7 cellular contexts compared by ENCODE assay signal in the genomic region with DNA sequence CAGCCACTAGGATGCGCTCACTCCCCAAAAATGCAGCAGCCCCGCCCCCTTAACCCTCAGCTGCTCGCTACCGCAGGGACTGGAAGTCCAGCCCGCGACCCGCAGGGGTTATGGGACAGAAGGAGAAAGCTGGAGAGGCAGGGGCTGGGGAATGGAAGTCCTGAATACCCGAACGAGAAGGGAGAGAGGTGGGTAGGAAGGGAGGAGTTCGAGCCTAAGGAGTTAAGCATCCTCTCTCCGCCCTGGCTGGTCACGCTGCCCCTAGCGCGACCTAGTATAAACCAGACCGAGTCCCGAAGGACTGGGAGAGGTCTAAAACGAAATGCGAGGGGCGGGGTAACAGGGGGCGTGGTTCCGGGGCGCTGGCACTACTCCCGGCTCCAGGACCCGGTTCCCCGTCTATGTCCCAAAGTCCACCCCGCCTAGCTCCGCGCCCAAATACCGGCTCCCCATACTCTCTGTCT. TPM values are rescaled to one million over a fixed set of nuclear protein-coding genes. Genes with fewer than 3 reads are reported as not detected.
A peak's percentile ranks its signal among the peaks of the same experiment; 100 is the strongest.
DNase-seq lines count a peak whose midpoint lies in the region; ATAC-seq and TF ChIP-seq lines count a peak whose summit lies in the region.

No MANE protein-coding gene starts in this region.

- intact Hi-C loops in PC-3 (cut with micrococcal nuclease) = loop anchor here (1.0 kb wide), 1 partner anchor 40 kb away; no protein-coding TSS in a partner anchor

- H3F3A ChIP-seq in PC-3 (ENCODE audit: low read length, unreplicated experiment) = peaks cover 4% of the 10 kb centered on the region

- H3K4me1 ChIP-seq in PC-3 (ENCODE audit: insufficient read depth, low read length) = peaks cover 11% of the 10 kb centered on the region

- peak overlapping the region; percentile 77 for H3K4me3 Mint-ChIP-seq in activated T-helper 17 cell treated with anti-CD3 and anti-CD28 coated beads, Interleukin-2, amount 50 U/mL, for 72 hours
- H3K4me3 Mint-ChIP-seq in naive thymus-derived CD8-positive, alpha-beta T cell = peak overlapping the region; percentile 94 to 98 (median 97)
- H3K4me3 Mint-ChIP-seq in stimulated activated memory B cell treated with anti-CD40 and anti-IgM and Interleukin-4, amounts not matched to agents 10 μg/mL and 1 μg/mL and 100 μg/mL, for 72 hours = peak overlapping the region; percentile 98

- H3K36me3 Mint-ChIP-seq in activated T-helper 17 cell treated with anti-CD3 and anti-CD28 coated beads, Interleukin-2, amount 50 U/mL, for 72 hours (ENCODE audit: low read depth) = peaks cover 73% of the 10 kb centered on the region
- peaks cover 0 to 30% (median 6%) of the 10 kb centered on the region in 3 donors for H3K36me3 Mint-ChIP-seq in naive thymus-derived CD8-positive, alpha-beta T cell
- peaks cover 47% of the 10 kb centered on the region for H3K36me3 Mint-ChIP-seq in stimulated activated memory B cell treated with anti-CD40 and anti-IgM and Interleukin-4, amounts not matched to agents 10 μg/mL and 1 μg/mL and 100 μg/mL, for 72 hours

- no peaks in the 10 kb centered on the region for H3K27me3 Mint-ChIP-seq in activated T-helper 17 cell treated with anti-CD3 and anti-CD28 coated beads, Interleukin-2, amount 50 U/mL, for 72 hours
- H3K27me3 Mint-ChIP-seq in naive thymus-derived CD8-positive, alpha-beta T cell = no peaks in the 10 kb centered on the region
- no peaks in the 10 kb centered on the region for H3K27me3 Mint-ChIP-seq in stimulated activated memory B cell treated with anti-CD40 and anti-IgM and Interleukin-4, amounts not matched to agents 10 μg/mL and 1 μg/mL and 100 μg/mL, for 72 hours

- ATAC-seq in HG03460 (IDR thresholded peaks at IDR 0.05; ENCODE audit: unreplicated experiment) = peak; percentile 41
- peak; percentile 76 for ATAC-seq in PC-3
- ATAC-seq in activated T-helper 17 cell treated with anti-CD3 and anti-CD28 coated beads, Interleukin-2, amount 50 U/mL, for 72 hours (replicated peaks) = peak; percentile 68
- peak; percentile 73 to 81 for ATAC-seq in naive thymus-derived CD8-positive, alpha-beta T cell
- ATAC-seq in stimulated activated memory B cell treated with anti-CD40 and anti-IgM and Interleukin-4, amounts not matched to agents 10 μg/mL and 1 μg/mL and 100 μg/mL, for 72 hours = peak; percentile 87

- H3K9me2 ChIP-seq in PC-3 (replicated peaks; ENCODE audit: low read length) = no peaks in the 10 kb centered on the region

- in situ Hi-C loops in GM13976 (cut with MboI; ENCODE audit: low sequenced_read_pairs, unreplicated experiment) = no loop called here

- peak overlapping the region; percentile 89 for H3K4me2 ChIP-seq in PC-3 (ENCODE audit: low read length)

- H3K9ac ChIP-seq in PC-3 (ENCODE audit: low read length) = peak overlapping the region; percentile 58

- DNase-seq in GM13976 (ENCODE audit: low spot score) (peak; percentile 86), PC-3 (peak; percentile 82), fibroblast of peridontal ligament (ENCODE audit: extremely low read depth) (peak; percentile 90)
- DNase-seq in naive thymus-derived CD8-positive, alpha-beta T cell = peak; percentile 61 to 88 (median 77)

- CTCF ChIA-PET in PC-3 (lab: Charles Lee) = interaction anchor here (1.2 to 1.5 kb wide), 2 partner anchors 23 to 40 kb away, joined by 4 to 7 read pairs; no protein-coding TSS in a partner anchor

- peak overlapping the region; percentile 76 for H2AFZ ChIP-seq in PC-3 (ENCODE audit: low read length)

- no peaks in the 10 kb centered on the region for H3K9me3 ChIP-seq in PC-3 (ENCODE audit: low read length)

- no peaks in the 10 kb centered on the region for H3K9me3 Mint-ChIP-seq in activated T-helper 17 cell treated with anti-CD3 and anti-CD28 coated beads, Interleukin-2, amount 50 U/mL, for 72 hours
- no peaks in the 10 kb centered on the region for H3K9me3 Mint-ChIP-seq in naive thymus-derived CD8-positive, alpha-beta T cell
- H3K9me3 Mint-ChIP-seq in stimulated activated memory B cell treated with anti-CD40 and anti-IgM and Interleukin-4, amounts not matched to agents 10 μg/mL and 1 μg/mL and 100 μg/mL, for 72 hours = no peaks in the 10 kb centered on the region

- H3K27ac Mint-ChIP-seq in activated T-helper 17 cell treated with anti-CD3 and anti-CD28 coated beads, Interleukin-2, amount 50 U/mL, for 72 hours = no peak overlapping the region
- peak overlapping the region; percentile 65 to 94 (median 88) for H3K27ac Mint-ChIP-seq in naive thymus-derived CD8-positive, alpha-beta T cell
- H3K27ac Mint-ChIP-seq in stimulated activated memory B cell treated with anti-CD40 and anti-IgM and Interleukin-4, amounts not matched to agents 10 μg/mL and 1 μg/mL and 100 μg/mL, for 72 hours = peak overlapping the region; percentile 86

- no peaks in the 10 kb centered on the region for H3K27me3 ChIP-seq in PC-3 (ENCODE audit: low read length)

- peak overlapping the region; percentile 77 for H3K4me3 ChIP-seq in PC-3 (ENCODE audit: low read length)

- peaks cover 35% of the 10 kb centered on the region for H3K36me3 ChIP-seq in PC-3 (ENCODE audit: low read depth, low read length)

- peak overlapping the region; percentile 30 for H3K27ac ChIP-seq in PC-3 (ENCODE audit: low read length)

- H3K4me1 Mint-ChIP-seq in activated T-helper 17 cell treated with anti-CD3 and anti-CD28 coated beads, Interleukin-2, amount 50 U/mL, for 72 hours = peaks cover 34% of the 10 kb centered on the region
- H3K4me1 Mint-ChIP-seq in naive thymus-derived CD8-positive, alpha-beta T cell = peaks cover 22 to 69% (median 64%) of the 10 kb centered on the region in 4 donors
- peaks cover 63% of the 10 kb centered on the region for H3K4me1 Mint-ChIP-seq in stimulated activated memory B cell treated with anti-CD40 and anti-IgM and Interleukin-4, amounts not matched to agents 10 μg/mL and 1 μg/mL and 100 μg/mL, for 72 hours

- H3K79me2 ChIP-seq in PC-3 (ENCODE audit: low read length) = peaks cover 16% of the 10 kb centered on the region

- TF ChIP-seq CTCF in GM13976 (IDR thresholded peaks at IDR 0.05; ENCODE audit: borderline replicate concordance, control extremely low read depth, extremely low read depth, insufficient read depth, missing control alignments) (peak; percentile 86), PC-3 (conservative IDR thresholded peaks at IDR 0.05; ENCODE audit: low read depth, low read length) (peak; percentile 88; the same call in 1 of the 2 replicates)

- POLR2A ChIA-PET in PC-3 (lab: Charles Lee; ENCODE audit: unreplicated experiment) = interaction anchor here (0.6 to 0.7 kb wide), 2 partner anchors 23 to 192 kb away, joined by 3 read pairs; no protein-coding TSS in a partner anchor
- POLR2A ChIA-PET in naive thymus-derived CD8-positive, alpha-beta T cell (lab: Charles Lee) = interaction anchor here (0.8 to 4.3 kb wide), 17 partner anchors 9 to 243 kb away, joined by 3 to 24 read pairs (median 5); partner anchors contain the start of genes ABHD16A, BAG6, DXO and GPANK1

- peaks cover 12% of the 10 kb centered on the region for H4K20me1 ChIP-seq in PC-3 (ENCODE audit: low read length)

- BruUV-seq in PC-3 (replicated peaks; lab: Mats Ljungman, UMichigan) = no TSS peak

RNA-seq across cellular contexts. Expression of gene DDAH2, which starts 0.4 kb away (rescaled TPM):
- total RNA-seq in PC-3 (2014; rRNA removed) = 65.5 and 71.6 TPM in 2 replicates
- total RNA-seq in activated T-helper 17 cell treated with anti-CD3 and anti-CD28 coated beads, Interleukin-2, amount 50 U/mL, for 72 hours = 10 to 100 TPM in 1 of 2 donors, 1 to 10 TPM in 1; 9.4 to 23.8 TPM
- 1 to 10 TPM; 3.1 to 5.1 TPM for total RNA-seq in naive thymus-derived CD8-positive, alpha-beta T cell
- polyA plus RNA-seq in naive thymus-derived CD8-positive, alpha-beta T cell = 10 to 100 TPM in 2 of 3 donors, 1 to 10 TPM in 1; 8.0 to 14.7 (median 10.3) TPM

RNA-seq across cellular contexts. Expression of gene MPIG6B, which starts 6.4 kb away (rescaled TPM):
- not detected in 2 replicates for total RNA-seq in PC-3 (2014; rRNA removed)
- total RNA-seq in activated T-helper 17 cell treated with anti-CD3 and anti-CD28 coated beads, Interleukin-2, amount 50 U/mL, for 72 hours = not detected
- 1 to 10 TPM; 1.4 to 1.9 TPM for total RNA-seq in naive thymus-derived CD8-positive, alpha-beta T cell
- 1 to 10 TPM; 1.2 to 4.9 (median 1.3) TPM for polyA plus RNA-seq in naive thymus-derived CD8-positive, alpha-beta T cell

RNA-seq across cellular contexts. Expression of gene CLIC1, which starts 6.8 kb away (rescaled TPM):
- total RNA-seq in PC-3 (2014; rRNA removed) = 708 and 743 TPM in 2 replicates
- total RNA-seq in activated T-helper 17 cell treated with anti-CD3 and anti-CD28 coated beads, Interleukin-2, amount 50 U/mL, for 72 hours = 100 to 1,000 TPM; 406 to 482 TPM
- total RNA-seq in naive thymus-derived CD8-positive, alpha-beta T cell = 10 to 100 TPM; 23.7 to 27.1 TPM
- 100 to 1,000 TPM in 2 of 3 donors, 10 to 100 TPM in 1; 95.1 to 345 (median 114) TPM for polyA plus RNA-seq in naive thymus-derived CD8-positive, alpha-beta T cell

RNA-seq across cellular contexts. Expression of gene LY6G6C, which starts 8.0 kb away (rescaled TPM):
- total RNA-seq in PC-3 (2014; rRNA removed) = 0.22 TPM in 1 of 2 replicates, not detected in the other
- under 1 TPM in 1 of 2 donors, not detected in 1; 0.64 TPM for total RNA-seq in activated T-helper 17 cell treated with anti-CD3 and anti-CD28 coated beads, Interleukin-2, amount 50 U/mL, for 72 hours
- not detected for total RNA-seq in naive thymus-derived CD8-positive, alpha-beta T cell
- polyA plus RNA-seq in naive thymus-derived CD8-positive, alpha-beta T cell = not detected

RNA-seq across cellular contexts. Expression of gene MSH5, which starts 10.3 kb away (rescaled TPM):
- total RNA-seq in PC-3 (2014; rRNA removed) = 22.7 and 23.0 TPM in 2 replicates
- total RNA-seq in activated T-helper 17 cell treated with anti-CD3 and anti-CD28 coated beads, Interleukin-2, amount 50 U/mL, for 72 hours = 10 to 100 TPM; 78.9 to 82.6 TPM
- total RNA-seq in naive thymus-derived CD8-positive, alpha-beta T cell = 1 to 10 TPM; 7.2 to 8.3 TPM
- polyA plus RNA-seq in naive thymus-derived CD8-positive, alpha-beta T cell = 1 to 10 TPM in 2 of 3 donors, under 1 TPM in 1; 0.61 to 1.1 (median 1.1) TPM

Comparison
In these comparisons a context has a peak if more than half of its experiments do, and no peak if none do; other contexts are left out.
1. Peak in every context shown above with its lines: DNase-seq, ATAC-seq, H3K4me3 ChIP-seq and H3K27ac ChIP-seq.
2. RNA of gene CLIC1, which starts 6.8 kb away (total RNA-seq): 708 to 743 TPM in PC-3 and 406 to 482 TPM in activated T-helper 17 cell treated with anti-CD3 and anti-CD28 coated beads, Interleukin-2, amount 50 U/mL, for 72 hours; 23.7 to 27.1 TPM in naive thymus-derived CD8-positive, alpha-beta T cell; every median in the first group is over 10 times any median in the second.